ENCODE assay signal across 1 cellular context in genomic region chr11:119106564-119107537, GRCh38.
A peak's percentile ranks its signal among the peaks of the same experiment; 100 is the strongest.
TF ChIP-seq lines count a peak whose summit lies in the region.

TSS of gene C2CD2L (plus strand) at chr11:119107344. CDS start at chr11:119107742, 398 bp downstream.

TF ChIP-seq in HepG2, 621 proteins besides CTCF, POLR2A, EP300 and RAD21 (continued from another document and continues in another):
- TF ChIP-seq RFX5 (IDR thresholded peaks at IDR 0.05; ENCODE audit: low read depth, low read length) = no peak
- TF ChIP-seq BATF2 (CRISPR knock-in tag; IDR thresholded peaks at IDR 0.05) = no peak
- TF ChIP-seq GABPB1 (CRISPR knock-in tag; IDR thresholded peaks at IDR 0.05) = peak; percentile 80
- no peak for TF ChIP-seq GTF2F1 (IDR thresholded peaks at IDR 0.05; ENCODE audit: low read length)
- TF ChIP-seq ZBTB34 (CRISPR knock-in tag; IDR thresholded peaks at IDR 0.05) = no peak
- no peak for TF ChIP-seq FOXO1 (CRISPR knock-in tag; IDR thresholded peaks at IDR 0.05)
- no peak for TF ChIP-seq NR2F2 (IDR thresholded peaks at IDR 0.05; ENCODE audit: borderline replicate concordance, low read depth)
- TF ChIP-seq ZNF562 (CRISPR knock-in tag; IDR thresholded peaks at IDR 0.05; ENCODE audit: borderline replicate concordance) = no peak
- no peak for TF ChIP-seq BRCA1 (CRISPR knock-in tag; IDR thresholded peaks at IDR 0.05)
- TF ChIP-seq NR1H2 (CRISPR knock-in tag; IDR thresholded peaks at IDR 0.05; ENCODE audit: borderline replicate concordance, low read depth) = no peak
- no peak for TF ChIP-seq KAT8 (CRISPR knock-in tag; IDR thresholded peaks at IDR 0.05)
- TF ChIP-seq ZBTB3 (CRISPR knock-in tag; IDR thresholded peaks at IDR 0.05; ENCODE audit: borderline replicate concordance, low read depth) = no peak
- TF ChIP-seq ZBTB10 (CRISPR knock-in tag; IDR thresholded peaks at IDR 0.05; ENCODE audit: borderline replicate concordance) = no peak; the same call in 1 of the 2 replicates
- no peak for TF ChIP-seq ZNF749 (CRISPR knock-in tag; IDR thresholded peaks at IDR 0.05; ENCODE audit: borderline replicate concordance)
- TF ChIP-seq MNT (IDR thresholded peaks at IDR 0.05) = peak; percentile 48; the same call in 1 of the 2 replicates
- TF ChIP-seq MYNN (CRISPR knock-in tag; IDR thresholded peaks at IDR 0.05; ENCODE audit: low read depth) = no peak
- TF ChIP-seq POGK (CRISPR knock-in tag; conservative IDR thresholded peaks at IDR 0.05) = no peak
- no peak for TF ChIP-seq SOX13 (IDR thresholded peaks at IDR 0.05)
- TF ChIP-seq SOX13 (CRISPR knock-in tag; conservative IDR thresholded peaks at IDR 0.05 in 1 of 2, IDR thresholded peaks at IDR 0.05 in 1 of 2) = no peak
- no peak for TF ChIP-seq PAXIP1 (CRISPR knock-in tag; conservative IDR thresholded peaks at IDR 0.05)
- no peak for TF ChIP-seq PHF5A (CRISPR knock-in tag; IDR thresholded peaks at IDR 0.05; ENCODE audit: low read depth, unreplicated experiment)
- TF ChIP-seq ZFYVE20 (CRISPR knock-in tag; IDR thresholded peaks at IDR 0.05; ENCODE audit: borderline replicate concordance, low read depth) = no peak
- TF ChIP-seq MXD1 (CRISPR knock-in tag; IDR thresholded peaks at IDR 0.05) = peak; percentile 67; the same call in 1 of the 2 replicates
- peak; percentile 38 for TF ChIP-seq HOXA3 (CRISPR knock-in tag; IDR thresholded peaks at IDR 0.05)
- no peak for TF ChIP-seq ZNF564 (CRISPR knock-in tag; IDR thresholded peaks at IDR 0.05)
- TF ChIP-seq KIAA2018 (CRISPR knock-in tag; IDR thresholded peaks at IDR 0.05; ENCODE audit: borderline replicate concordance) = no peak
- no peak for TF ChIP-seq PITX1 (CRISPR knock-in tag; IDR thresholded peaks at IDR 0.05)
- no peak for TF ChIP-seq NR2F1 (CRISPR knock-in tag; IDR thresholded peaks at IDR 0.05)
- TF ChIP-seq ZNF777 (CRISPR knock-in tag; IDR thresholded peaks at IDR 0.05) = no peak
- no peak for TF ChIP-seq SKI (IDR thresholded peaks at IDR 0.05; ENCODE audit: partially characterized antibody)
- no peak for TF ChIP-seq ZNF326 (CRISPR knock-in tag; IDR thresholded peaks at IDR 0.05; ENCODE audit: borderline replicate concordance)
- TF ChIP-seq U2AF2 (IDR thresholded peaks at IDR 0.05; ENCODE audit: low read depth, low read length) = no peak
- TF ChIP-seq KMT2A (CRISPR knock-in tag; IDR thresholded peaks at IDR 0.05) = 0 out of 2 replicates have a peak, but pooled peaks have one; percentile 25
- no peak for TF ChIP-seq ZNF639 (CRISPR knock-in tag; conservative IDR thresholded peaks at IDR 0.05)
- TF ChIP-seq ZNF3 (CRISPR knock-in tag; IDR thresholded peaks at IDR 0.05) = no peak
- no peak for TF ChIP-seq NCOA5 (CRISPR knock-in tag; IDR thresholded peaks at IDR 0.05)
- no peak for TF ChIP-seq TBX2 (CRISPR knock-in tag; IDR thresholded peaks at IDR 0.05; ENCODE audit: borderline replicate concordance)
- no peak for TF ChIP-seq SNAI1 (CRISPR knock-in tag; IDR thresholded peaks at IDR 0.05; ENCODE audit: borderline replicate concordance)
- TF ChIP-seq SIN3B (IDR thresholded peaks at IDR 0.05; ENCODE audit: low read length) = no peak
- no peak for TF ChIP-seq EEA1 (CRISPR knock-in tag; IDR thresholded peaks at IDR 0.05; ENCODE audit: borderline replicate concordance)
- no peak for TF ChIP-seq KLF6 (CRISPR knock-in tag; IDR thresholded peaks at IDR 0.05)
- TF ChIP-seq REXO4 (CRISPR knock-in tag; IDR thresholded peaks at IDR 0.05; ENCODE audit: borderline replicate concordance) = no peak
